8 cellular contexts compared by ENCODE assay signal in genomic region chr5:161676109-161676508, GRCh38. TPM values are rescaled to one million over a fixed set of nuclear protein-coding genes. Genes with fewer than 3 reads are reported as not detected.
DNase-seq lines count a peak whose midpoint lies in the region; ATAC-seq, FAIRE-seq and TF ChIP-seq lines count a peak whose summit lies in the region.

No MANE protein-coding gene starts in this region.

- H3K4me1 ChIP-seq in small intestine (ENCODE audit: control insufficient read depth in 2 of 2, insufficient read depth in 1 of 2, low read depth in 1 of 2, low read length in 1 of 2): no peaks in the 10 kb centered on the region
- H3K4me1 ChIP-seq in gastroesophageal sphincter: no peaks in the 10 kb centered on the region

- H3K4me3 ChIP-seq in small intestine (ENCODE audit: low read depth in 1 of 2, low read length in 2 of 2) (no peak overlapping the region), gastroesophageal sphincter (no peak overlapping the region)

- TF ChIP-seq EP300 in gastroesophageal sphincter (IDR thresholded peaks at IDR 0.05): no peak

- H3K27me3 ChIP-seq in small intestine (ENCODE audit: control insufficient read depth in 2 of 2, insufficient read depth in 2 of 2, low read length in 2 of 2): no peaks in the 10 kb centered on the region
- no peaks in the 10 kb centered on the region for H3K27me3 ChIP-seq in gastroesophageal sphincter

- DNase-seq in AG08395 (ENCODE audit: low spot score) (peak; percentile 2), UCSD-AML1 (lab: John Stamatoyannopoulos, UW; ENCODE audit: unreplicated experiment) (peak; percentile 3), small intestine (peak; percentile 32), substantia nigra (lab: John Stamatoyannopoulos, UW) (no peak)

- H3K9me3 ChIP-seq in small intestine (ENCODE audit: control insufficient read depth, low read depth) (no peaks in the 10 kb centered on the region), gastroesophageal sphincter (peaks cover 0 to 2% (median 0%) of the 10 kb centered on the region in 3 donors)

- no peak overlapping the region for H3K27ac ChIP-seq in small intestine (ENCODE audit: low read depth in 1 of 2, low read length in 1 of 2)
- H3K27ac ChIP-seq in substantia nigra (ENCODE audit: low read depth, low read length, poor library complexity, severe bottlenecking): no peak overlapping the region
- H3K27ac ChIP-seq in gastroesophageal sphincter: no peak overlapping the region

- WGBS in small intestine, 3 donors: 11 to 16% (median 13%) methylated on average over 2 of the region's 2 CpGs
- WGBS in gastroesophageal sphincter (ENCODE audit: low coverage in 1 of 2), 2 donors: 9 to 19% methylated on average over 2 of the region's 2 CpGs

- peak in 2 of 4 experiments; percentile 24 to 39 for TF ChIP-seq CTCF in gastroesophageal sphincter (IDR thresholded peaks at IDR 0.05)

- ATAC-seq in GM19372 (IDR thresholded peaks at IDR 0.05; ENCODE audit: low read depth, unreplicated experiment): peak; percentile 72
- ATAC-seq in HG03378 (IDR thresholded peaks at IDR 0.05; ENCODE audit: unreplicated experiment): peak; percentile 82
- no peak for ATAC-seq in gastroesophageal sphincter
- ATAC-seq in GM19452 (IDR thresholded peaks at IDR 0.05; ENCODE audit: unreplicated experiment): no peak

- no peak for TF ChIP-seq POLR2A in gastroesophageal sphincter (IDR thresholded peaks at IDR 0.05)

- no peak for FAIRE-seq in small intestine (lab: Jason Lieb, UNC)

- H3K36me3 ChIP-seq in small intestine (ENCODE audit: control insufficient read depth in 2 of 2, insufficient read depth in 2 of 2, low read length in 2 of 2): no peaks in the 10 kb centered on the region
- no peaks in the 10 kb centered on the region for H3K36me3 ChIP-seq in gastroesophageal sphincter

RNA-seq across cellular contexts. Expression of gene GABRA6, which starts 9.4 kb away (rescaled TPM):
- polyA plus RNA-seq in small intestine: not detected
- under 1 TPM in 1 of 4 donors, not detected in 3; 0.23 TPM for total RNA-seq in gastroesophageal sphincter

Comparison
In these comparisons a context has a peak if more than half of its experiments do, and no peak if none do; other contexts are left out.
1. DNase-seq: peak in AG08395 (single experiment), UCSD-AML1 (single experiment) and small intestine (single experiment); none in substantia nigra (0 of 49).
2. ATAC-seq: peak in GM19372 (single experiment) and HG03378 (single experiment); none in gastroesophageal sphincter (single experiment) and GM19452 (single experiment).